In genomic region chr16:66199189-66199588, GRCh38 we compare ENCODE assay signal across 21 cellular contexts.
DNase-seq lines count a peak whose midpoint lies in the region; ATAC-seq and TF ChIP-seq lines count a peak whose summit lies in the region.
"Had no signal": no experiment of that assay in that cellular context is flagged by ENCODE, and none has a peak within 500 bp of the region (broad histone marks: within the 10 kb centered on the region; RNA-seq: fewer than 3 reads in every experiment).

No MANE protein-coding gene starts in this region.

- H3K4me3 Mint-ChIP-seq in osteocyte (ENCODE audit: unreplicated experiment): no peak overlapping the region
- H3K4me3 Mint-ChIP-seq in stimulated activated effector memory CD8-positive, alpha-beta T cell treated with anti-CD3 and anti-CD28 coated beads, Interleukin-12 subunit alpha, Interleukin-12 subunit beta, amount 100 ng/mL, for 72 hours: no peak overlapping the region
- no peak overlapping the region for H3K4me3 Mint-ChIP-seq in stimulated activated memory B cell treated with anti-CD40 and anti-IgM and Interleukin-4, amounts not matched to agents 10 μg/mL and 1 μg/mL and 100 μg/mL, for 72 hours
- H3K4me3 Mint-ChIP-seq: activated CD8-positive, alpha-beta T cell treated with anti-CD3 and anti-CD28 coated beads for 36 hours; activated naive CD8-positive, alpha-beta T cell; CD4-positive, CD25-positive, alpha-beta regulatory T cell; GM23338 had no signal

- no peaks in the 10 kb centered on the region for H3K27me3 Mint-ChIP-seq in osteocyte (ENCODE audit: unreplicated experiment)
- H3K27me3 Mint-ChIP-seq in stimulated activated memory B cell treated with anti-CD40 and anti-IgM and Interleukin-4, amounts not matched to agents 10 μg/mL and 1 μg/mL and 100 μg/mL, for 72 hours: no peaks in the 10 kb centered on the region
- H3K27me3 Mint-ChIP-seq: activated CD8-positive, alpha-beta T cell treated with anti-CD3 and anti-CD28 coated beads for 36 hours had no signal

- TF ChIP-seq CTCF in NB4 (IDR thresholded peaks at IDR 0.05; ENCODE audit: low read depth, low read length): no peak
- no peak for TF ChIP-seq CTCF in fibroblast of mammary gland (conservative IDR thresholded peaks at IDR 0.05; ENCODE audit: control insufficient read depth, insufficient read depth, low read depth, low read length)
- no peak for TF ChIP-seq CTCF in osteocyte (IDR thresholded peaks at IDR 0.05)

- peaks cover 1% of the 10 kb centered on the region for H3K4me1 Mint-ChIP-seq in osteocyte (ENCODE audit: unreplicated experiment)
- no peaks in the 10 kb centered on the region for H3K4me1 Mint-ChIP-seq in stimulated activated effector memory CD8-positive, alpha-beta T cell treated with anti-CD3 and anti-CD28 coated beads, Interleukin-12 subunit alpha, Interleukin-12 subunit beta, amount 100 ng/mL, for 72 hours
- no peaks in the 10 kb centered on the region for H3K4me1 Mint-ChIP-seq in stimulated activated memory B cell treated with anti-CD40 and anti-IgM and Interleukin-4, amounts not matched to agents 10 μg/mL and 1 μg/mL and 100 μg/mL, for 72 hours
- H3K4me1 Mint-ChIP-seq: CD4-positive, CD25-positive, alpha-beta regulatory T cell; GM23338 had no signal

- TF ChIP-seq POLR2A in NB4 (IDR thresholded peaks at IDR 0.05; ENCODE audit: extremely low read depth, insufficient read length): no peak

- DNase-seq in SKM-1 treated with dmso at 0.1 percent for 144 hours (lab: John Stamatoyannopoulos, UW; ENCODE audit: unreplicated experiment) (peak; percentile 42), SKM-1 (lab: John Stamatoyannopoulos, UW; ENCODE audit: unreplicated experiment) (no peak), NB4 (ENCODE audit: low read depth) (peak; percentile 64), fibroblast of mammary gland (ENCODE audit: low read depth) (peak; percentile 42), osteocyte (ENCODE audit: extremely low spot score, unreplicated experiment) (peak; percentile 4), ecto neural progenitor cell (ENCODE audit: low spot score) (no peak)
- DNase-seq in stimulated activated effector memory CD8-positive, alpha-beta T cell treated with anti-CD3 and anti-CD28 coated beads, Interleukin-12 subunit alpha, Interleukin-12 subunit beta, amount 100 ng/mL, for 72 hours (ENCODE audit: low spot score in 2 of 2): no peak
- DNase-seq: activated CD4-positive, CD25-positive, alpha-beta regulatory T cell treated with anti-CD3 and anti-CD28 coated beads, Interleukin-2, amount 50 U/mL, for 72 hours; activated CD8-positive, alpha-beta T cell treated with anti-CD3 and anti-CD28 coated beads for 36 hours; CD4-positive, CD25-positive, alpha-beta regulatory T cell; effector memory CD4-positive, alpha-beta T cell; mesendoderm; NCI-H146; NCI-H510A treated with DMSO at 0.1 percent for 48 hours; nucleus accumbens; Peyer's patch had no signal

- H3K36me3 Mint-ChIP-seq in osteocyte (ENCODE audit: unreplicated experiment): no peaks in the 10 kb centered on the region
- no peaks in the 10 kb centered on the region for H3K36me3 Mint-ChIP-seq in stimulated activated effector memory CD8-positive, alpha-beta T cell treated with anti-CD3 and anti-CD28 coated beads, Interleukin-12 subunit alpha, Interleukin-12 subunit beta, amount 100 ng/mL, for 72 hours
- no peaks in the 10 kb centered on the region for H3K36me3 Mint-ChIP-seq in stimulated activated memory B cell treated with anti-CD40 and anti-IgM and Interleukin-4, amounts not matched to agents 10 μg/mL and 1 μg/mL and 100 μg/mL, for 72 hours
- H3K36me3 Mint-ChIP-seq: activated naive CD8-positive, alpha-beta T cell; CD4-positive, CD25-positive, alpha-beta regulatory T cell had no signal

- H3K9me3 Mint-ChIP-seq in osteocyte (ENCODE audit: unreplicated experiment): no peaks in the 10 kb centered on the region
- H3K9me3 Mint-ChIP-seq in stimulated activated effector memory CD8-positive, alpha-beta T cell treated with anti-CD3 and anti-CD28 coated beads, Interleukin-12 subunit alpha, Interleukin-12 subunit beta, amount 100 ng/mL, for 72 hours: no peaks in the 10 kb centered on the region
- H3K9me3 Mint-ChIP-seq in stimulated activated memory B cell treated with anti-CD40 and anti-IgM and Interleukin-4, amounts not matched to agents 10 μg/mL and 1 μg/mL and 100 μg/mL, for 72 hours: no peaks in the 10 kb centered on the region
- H3K9me3 Mint-ChIP-seq: activated CD8-positive, alpha-beta T cell treated with anti-CD3 and anti-CD28 coated beads for 36 hours; GM23338 had no signal

- no peak overlapping the region for H3K27ac Mint-ChIP-seq in osteocyte (ENCODE audit: unreplicated experiment)
- H3K27ac Mint-ChIP-seq in stimulated activated effector memory CD8-positive, alpha-beta T cell treated with anti-CD3 and anti-CD28 coated beads, Interleukin-12 subunit alpha, Interleukin-12 subunit beta, amount 100 ng/mL, for 72 hours: no peak overlapping the region
- no peak overlapping the region for H3K27ac Mint-ChIP-seq in stimulated activated memory B cell treated with anti-CD40 and anti-IgM and Interleukin-4, amounts not matched to agents 10 μg/mL and 1 μg/mL and 100 μg/mL, for 72 hours
- H3K27ac Mint-ChIP-seq: activated CD8-positive, alpha-beta T cell treated with anti-CD3 and anti-CD28 coated beads for 36 hours; activated naive CD8-positive, alpha-beta T cell; CD4-positive, CD25-positive, alpha-beta regulatory T cell; GM23338 had no signal

- no peak for ATAC-seq in stimulated activated effector memory CD8-positive, alpha-beta T cell treated with anti-CD3 and anti-CD28 coated beads, Interleukin-12 subunit alpha, Interleukin-12 subunit beta, amount 100 ng/mL, for 72 hours
- ATAC-seq in stimulated activated memory B cell treated with anti-CD40 and anti-IgM and Interleukin-4, amounts not matched to agents 10 μg/mL and 1 μg/mL and 100 μg/mL, for 72 hours: no peak
- ATAC-seq: activated CD8-positive, alpha-beta T cell treated with anti-CD3 and anti-CD28 coated beads for 36 hours; GM23338 had no signal

- H3K4me3 ChIP-seq in NB4 (ENCODE audit: low read depth, low read length): no peak overlapping the region
- H3K4me3 ChIP-seq in fibroblast of mammary gland (ENCODE audit: control insufficient read depth, low read depth, low read length): no peak overlapping the region
- H3K4me3 ChIP-seq: GM23338, Peyer's patch, SJSA1, skin epidermis had no signal

Comparison
In these comparisons a context has a peak if more than half of its experiments do, and no peak if none do; other contexts are left out.
1. DNase-seq: peak in SKM-1 treated with dmso at 0.1 percent for 144 hours (single experiment), NB4 (single experiment), fibroblast of mammary gland (single experiment) and osteocyte (single experiment); none in SKM-1 (single experiment), stimulated activated effector memory CD8-positive, alpha-beta T cell treated with anti-CD3 and anti-CD28 coated beads, Interleukin-12 subunit alpha, Interleukin-12 subunit beta, amount 100 ng/mL, for 72 hours (0 of 2) and ecto neural progenitor cell (single experiment).